Comparison of ENCODE assay signal across 13 cellular contexts in the genomic region with DNA sequence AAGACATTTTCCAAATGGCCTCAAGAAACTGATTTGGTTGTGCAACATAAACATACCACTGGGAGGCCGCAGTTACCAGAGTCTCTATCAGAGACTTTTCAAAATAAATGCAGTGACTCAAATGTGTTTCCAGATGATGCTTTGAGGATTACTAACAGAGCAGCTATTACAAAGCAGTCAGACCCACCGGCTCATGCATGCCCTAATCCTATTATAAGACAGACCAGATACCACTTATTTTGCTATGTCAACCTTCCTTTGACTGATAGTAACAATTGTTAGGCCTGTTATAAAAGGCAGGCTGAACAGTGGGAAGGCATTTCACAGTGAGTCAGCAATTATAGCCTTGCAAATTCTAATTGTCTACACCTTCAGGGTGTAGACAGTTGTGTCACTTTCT.
A peak's percentile ranks its signal among the peaks of the same experiment; 100 is the strongest.
DNase-seq lines count a peak whose midpoint lies in the region; ATAC-seq and TF ChIP-seq lines count a peak whose summit lies in the region.
"Had no signal": no experiment of that assay in that cellular context is flagged by ENCODE, and none has a peak within 500 bp of the region (broad histone marks: within the 10 kb centered on the region; RNA-seq: fewer than 3 reads in every experiment).

No MANE protein-coding gene starts in this region.

- no peak overlapping the region for H3K27ac Mint-ChIP-seq in neural crest cell (ENCODE audit: unreplicated experiment)

- no peak for ATAC-seq in mucosa of descending colon

- DNase-seq in EL (peak; percentile 74), NCI-H69 (lab: John Stamatoyannopoulos, UW) (peak; percentile 73), dedifferentiated amniotic fluid mesenchymal stem cell (ENCODE audit: extremely low spot score) (peak; percentile 86), neural crest cell (ENCODE audit: low read depth, low spot score) (no peak), G401 (ENCODE audit: low spot score) (no peak), COLO829 (ENCODE audit: low spot score) (no peak), mucosa of descending colon (no peak), OCI-M2 (lab: John Stamatoyannopoulos, UW; ENCODE audit: unreplicated experiment) (no peak)
- DNase-seq: activated CD4-positive, CD25-positive, alpha-beta regulatory T cell; activated T-cell treated with anti-CD3 and anti-CD28 coated beads for 4 hours; DMS79 treated with DMSO at 0.1 percent for 48 hours; sigmoid colon had no signal

- TF ChIP-seq CTCF in neural crest cell (conservative IDR thresholded peaks at IDR 0.05) (peak; percentile 19), mucosa of descending colon (IDR thresholded peaks at IDR 0.05) (no peak)

- no peaks in the 10 kb centered on the region for H3K36me3 Mint-ChIP-seq in neural crest cell (ENCODE audit: low read depth)

- intact Hi-C loops in mucosa of descending colon (cut with DNase I, micrococcal nuclease), result no loop called here

- peaks cover 8% of the 10 kb centered on the region for H3K4me1 Mint-ChIP-seq in neural crest cell

- H3K4me1 ChIP-seq in mucosa of descending colon (ENCODE audit: low read depth), result no peaks in the 10 kb centered on the region
- H3K4me1 ChIP-seq: sigmoid colon had no signal

- no peaks in the 10 kb centered on the region for H3K36me3 ChIP-seq in mucosa of descending colon (ENCODE audit: low read depth)
- H3K36me3 ChIP-seq: sigmoid colon, thoracic aorta had no signal

- no peaks in the 10 kb centered on the region for H3K27me3 Mint-ChIP-seq in neural crest cell (ENCODE audit: low read depth)

- H3K9me3 Mint-ChIP-seq in neural crest cell, result no peaks in the 10 kb centered on the region

- in situ Hi-C loops in G401 (cut with HindIII; ENCODE audit: low sequenced_read_pairs), result no loop called here

- H3K4me3 ChIP-seq in mucosa of descending colon, result no peak overlapping the region
- H3K4me3 ChIP-seq: sigmoid colon, thoracic aorta had no signal

- H3K4me3 Mint-ChIP-seq in neural crest cell, result no peak overlapping the region

- H3K9me3 ChIP-seq in mucosa of descending colon, result no peaks in the 10 kb centered on the region
- H3K9me3 ChIP-seq: sigmoid colon, thoracic aorta had no signal

Comparison
In these comparisons a context has a peak if more than half of its experiments do, and no peak if none do; other contexts are left out.
1. DNase-seq: peak in EL (single experiment), NCI-H69 (single experiment) and dedifferentiated amniotic fluid mesenchymal stem cell (single experiment); none in neural crest cell (single experiment), G401 (single experiment), COLO829 (single experiment), mucosa of descending colon (0 of 3) and OCI-M2 (single experiment).